ENCODE assay signal across 18 cellular contexts in genomic region chr1:225664762-225665161, GRCh38. TPM values are rescaled to one million over a fixed set of nuclear protein-coding genes. Genes with fewer than 3 reads are reported as not detected.
DNase-seq lines count a peak whose midpoint lies in the region; ATAC-seq and TF ChIP-seq lines count a peak whose summit lies in the region.
"Had no signal": no experiment of that assay in that cellular context is flagged by ENCODE, and none has a peak within 500 bp of the region (broad histone marks: within the 10 kb centered on the region; RNA-seq: fewer than 3 reads in every experiment).

No MANE protein-coding gene starts in this region.

- H3K36me3 Mint-ChIP-seq in GM23338 (ENCODE audit: low read depth): no peaks in the 10 kb centered on the region
- H3K36me3 Mint-ChIP-seq: CD8-positive, alpha-beta T cell had no signal

- H3K4me2 ChIP-seq in GM23338: no peak overlapping the region
- H3K4me2 ChIP-seq: A549; BLaER1 treated with 17β-estradiol and CSF1 and Interleukin-3, amounts not matched to agents 10 nM and 100 nM had no signal

- DNase-seq in left ventricle myocardium superior (no peak), cardiac septum (ENCODE audit: low spot score) (no peak), myocyte (ENCODE audit: low read depth) (peak; percentile 31), gastrocnemius medialis (no peak), GM23338 (ENCODE audit: low spot score) (no peak), cortex of kidney (lab: John Stamatoyannopoulos, UW) (no peak)
- DNase-seq: AML-193; Caco-2; Calu3; CD4-positive, alpha-beta T cell; CD8-positive, alpha-beta T cell; DMS79 treated with DMSO at 0.1 percent for 48 hours; GF-D8 had no signal

- intact Hi-C loops in left ventricle myocardium superior (cut with micrococcal nuclease) (no loop called here), cardiac septum (cut with DNase I) (no loop called here), gastrocnemius medialis (cut with DNase I; ENCODE audit: low total_unique reads) (no loop called here)

- peaks cover 3% of the 10 kb centered on the region; the same call in 1 of the 3 replicates for H3K4me1 Mint-ChIP-seq in GM23338

- no peaks in the 10 kb centered on the region for H4K20me1 ChIP-seq in GM23338 (replicated peaks; ENCODE audit: insufficient read depth)
- H4K20me1 ChIP-seq: BLaER1 treated with 17β-estradiol and CSF1 and Interleukin-3, amounts not matched to agents 10 nM and 100 nM had no signal

- H3K27ac Mint-ChIP-seq in GM23338: no peak overlapping the region
- H3K27ac Mint-ChIP-seq: B cell; CD4-positive, alpha-beta T cell; CD8-positive, alpha-beta T cell had no signal

- no peak overlapping the region for H3K4me3 Mint-ChIP-seq in GM23338
- H3K4me3 Mint-ChIP-seq: B cell; CD4-positive, alpha-beta T cell; CD8-positive, alpha-beta T cell had no signal

- in situ Hi-C loops in gastrocnemius medialis (cut with MboI; ENCODE audit: low sequenced_read_pairs in 4 of 4): no loop called here

- TF ChIP-seq CTCF in gastrocnemius medialis (IDR thresholded peaks at IDR 0.05 in 4 of 5, conservative IDR thresholded peaks at IDR 0.05 in 1 of 5) (no peak), GM23338 (conservative IDR thresholded peaks at IDR 0.05; ENCODE audit: low read depth in 2 of 2) (no peak)

- ATAC-seq in left ventricle myocardium superior (peak; percentile 32), gastrocnemius medialis (peak; percentile 65 to 76), GM23338 (no peak)
- ATAC-seq: A549; CD8-positive, alpha-beta T cell had no signal

- peaks cover 0 to 4% of the 10 kb centered on the region in 2 donors for H3K4me1 ChIP-seq in gastrocnemius medialis
- H3K4me1 ChIP-seq in GM23338 (ENCODE audit: insufficient read depth): no peaks in the 10 kb centered on the region
- H3K4me1 ChIP-seq: Caco-2 had no signal

- no peaks in the 10 kb centered on the region for H3F3A ChIP-seq in GM23338 (replicated peaks; ENCODE audit: low read depth)

- no peaks in the 10 kb centered on the region for H3K9me2 ChIP-seq in GM23338 (ENCODE audit: insufficient read depth)

- no peaks in the 10 kb centered on the region; the same call in 2 of the 3 replicates for H3K9me3 Mint-ChIP-seq in GM23338
- H3K9me3 Mint-ChIP-seq: CD4-positive, alpha-beta T cell; CD8-positive, alpha-beta T cell had no signal

- H3K36me3 ChIP-seq in gastrocnemius medialis (no peaks in the 10 kb centered on the region), GM23338 (ENCODE audit: insufficient read depth) (no peaks in the 10 kb centered on the region)
- H3K36me3 ChIP-seq: BLaER1 treated with 17β-estradiol and CSF1 and Interleukin-3, amounts not matched to agents 10 nM and 100 nM had no signal

- H3K4me3 ChIP-seq in gastrocnemius medialis (no peak overlapping the region), GM23338 (no peak overlapping the region)
- H3K4me3 ChIP-seq: A549; BLaER1 treated with 17β-estradiol and CSF1 and Interleukin-3, amounts not matched to agents 10 nM and 100 nM had no signal

- no peaks in the 10 kb centered on the region for H3K79me2 ChIP-seq in GM23338 (replicated peaks; ENCODE audit: insufficient read depth)

- no peak overlapping the region for H2AFZ ChIP-seq in GM23338

- H3K27ac ChIP-seq in gastrocnemius medialis: no peak overlapping the region
- no peak overlapping the region for H3K27ac ChIP-seq in GM23338 (ENCODE audit: low read depth)
- H3K27ac ChIP-seq: 22Rv1; A549; BLaER1 treated with 17β-estradiol and CSF1 and Interleukin-3, amounts not matched to agents 10 nM and 100 nM; C4-2B had no signal

- no peaks in the 10 kb centered on the region for H3K9me3 ChIP-seq in gastrocnemius medialis
- H3K9me3 ChIP-seq: A549; BLaER1 treated with 17β-estradiol and CSF1 and Interleukin-3, amounts not matched to agents 10 nM and 100 nM; Caco-2 had no signal

- no peak for TF ChIP-seq POLR2A in gastrocnemius medialis (IDR thresholded peaks at IDR 0.05)

- peaks cover 2% of the 10 kb centered on the region for H3K27me3 Mint-ChIP-seq in GM23338 (ENCODE audit: insufficient read depth, low read depth, poor library complexity)
- H3K27me3 Mint-ChIP-seq: B cell; CD4-positive, alpha-beta T cell had no signal

- no peaks in the 10 kb centered on the region for H3K27me3 ChIP-seq in gastrocnemius medialis
- no peaks in the 10 kb centered on the region for H3K27me3 ChIP-seq in GM23338 (ENCODE audit: insufficient read depth)
- H3K27me3 ChIP-seq: BLaER1 treated with 17β-estradiol and CSF1 and Interleukin-3, amounts not matched to agents 10 nM and 100 nM had no signal

TF ChIP-seq in GM23338, 12 proteins besides CTCF, POLR2A, EP300 and RAD21 (continues in another document):
- TF ChIP-seq, protein P1, sequence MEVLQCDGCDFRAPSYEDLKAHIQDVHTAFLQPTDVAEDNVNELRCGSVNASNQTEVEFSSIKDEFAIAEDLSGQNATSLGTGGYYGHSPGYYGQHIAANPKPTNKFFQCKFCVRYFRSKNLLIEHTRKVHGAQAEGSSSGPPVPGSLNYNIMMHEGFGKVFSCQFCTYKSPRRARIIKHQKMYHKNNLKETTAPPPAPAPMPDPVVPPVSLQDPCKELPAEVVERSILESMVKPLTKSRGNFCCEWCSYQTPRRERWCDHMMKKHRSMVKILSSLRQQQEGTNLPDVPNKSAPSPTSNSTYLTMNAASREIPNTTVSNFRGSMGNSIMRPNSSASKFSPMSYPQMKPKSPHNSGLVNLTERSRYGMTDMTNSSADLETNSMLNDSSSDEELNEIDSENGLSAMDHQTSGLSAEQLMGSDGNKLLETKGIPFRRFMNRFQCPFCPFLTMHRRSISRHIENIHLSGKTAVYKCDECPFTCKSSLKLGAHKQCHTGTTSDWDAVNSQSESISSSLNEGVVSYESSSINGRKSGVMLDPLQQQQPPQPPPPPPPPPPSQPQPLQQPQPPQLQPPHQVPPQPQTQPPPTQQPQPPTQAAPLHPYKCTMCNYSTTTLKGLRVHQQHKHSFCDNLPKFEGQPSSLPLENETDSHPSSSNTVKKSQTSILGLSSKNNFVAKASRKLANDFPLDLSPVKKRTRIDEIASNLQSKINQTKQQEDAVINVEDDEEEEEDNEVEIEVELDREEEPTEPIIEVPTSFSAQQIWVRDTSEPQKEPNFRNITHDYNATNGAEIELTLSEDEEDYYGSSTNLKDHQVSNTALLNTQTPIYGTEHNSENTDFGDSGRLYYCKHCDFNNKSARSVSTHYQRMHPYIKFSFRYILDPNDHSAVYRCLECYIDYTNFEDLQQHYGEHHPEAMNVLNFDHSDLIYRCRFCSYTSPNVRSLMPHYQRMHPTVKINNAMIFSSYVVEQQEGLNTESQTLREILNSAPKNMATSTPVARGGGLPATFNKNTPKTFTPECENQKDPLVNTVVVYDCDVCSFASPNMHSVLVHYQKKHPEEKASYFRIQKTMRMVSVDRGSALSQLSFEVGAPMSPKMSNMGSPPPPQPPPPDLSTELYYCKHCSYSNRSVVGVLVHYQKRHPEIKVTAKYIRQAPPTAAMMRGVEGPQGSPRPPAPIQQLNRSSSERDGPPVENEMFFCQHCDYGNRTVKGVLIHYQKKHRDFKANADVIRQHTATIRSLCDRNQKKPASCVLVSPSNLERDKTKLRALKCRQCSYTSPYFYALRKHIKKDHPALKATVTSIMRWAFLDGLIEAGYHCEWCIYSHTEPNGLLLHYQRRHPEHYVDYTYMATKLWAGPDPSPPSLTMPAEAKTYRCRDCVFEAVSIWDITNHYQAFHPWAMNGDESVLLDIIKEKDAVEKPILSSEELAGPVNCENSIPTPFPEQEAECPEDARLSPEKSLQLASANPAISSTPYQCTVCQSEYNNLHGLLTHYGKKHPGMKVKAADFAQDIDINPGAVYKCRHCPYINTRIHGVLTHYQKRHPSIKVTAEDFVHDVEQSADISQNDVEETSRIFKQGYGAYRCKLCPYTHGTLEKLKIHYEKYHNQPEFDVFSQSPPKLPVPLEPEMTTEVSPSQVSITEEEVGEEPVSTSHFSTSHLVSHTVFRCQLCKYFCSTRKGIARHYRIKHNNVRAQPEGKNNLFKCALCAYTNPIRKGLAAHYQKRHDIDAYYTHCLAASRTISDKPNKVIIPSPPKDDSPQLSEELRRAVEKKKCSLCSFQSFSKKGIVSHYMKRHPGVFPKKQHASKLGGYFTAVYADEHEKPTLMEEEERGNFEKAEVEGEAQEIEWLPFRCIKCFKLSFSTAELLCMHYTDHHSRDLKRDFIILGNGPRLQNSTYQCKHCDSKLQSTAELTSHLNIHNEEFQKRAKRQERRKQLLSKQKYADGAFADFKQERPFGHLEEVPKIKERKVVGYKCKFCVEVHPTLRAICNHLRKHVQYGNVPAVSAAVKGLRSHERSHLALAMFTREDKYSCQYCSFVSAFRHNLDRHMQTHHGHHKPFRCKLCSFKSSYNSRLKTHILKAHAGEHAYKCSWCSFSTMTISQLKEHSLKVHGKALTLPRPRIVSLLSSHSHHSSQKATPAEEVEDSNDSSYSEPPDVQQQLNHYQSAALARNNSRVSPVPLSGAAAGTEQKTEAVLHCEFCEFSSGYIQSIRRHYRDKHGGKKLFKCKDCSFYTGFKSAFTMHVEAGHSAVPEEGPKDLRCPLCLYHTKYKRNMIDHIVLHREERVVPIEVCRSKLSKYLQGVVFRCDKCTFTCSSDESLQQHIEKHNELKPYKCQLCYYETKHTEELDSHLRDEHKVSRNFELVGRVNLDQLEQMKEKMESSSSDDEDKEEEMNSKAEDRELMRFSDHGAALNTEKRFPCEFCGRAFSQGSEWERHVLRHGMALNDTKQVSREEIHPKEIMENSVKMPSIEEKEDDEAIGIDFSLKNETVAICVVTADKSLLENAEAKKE (CRISPR knock-in tag; IDR thresholded peaks at IDR 0.05): no peak
- no peak for TF ChIP-seq ETS1 (IDR thresholded peaks at IDR 0.05)
- TF ChIP-seq EZH2phosphoT487 (IDR thresholded peaks at IDR 0.05; ENCODE audit: unreplicated experiment): no peak

RNA-seq across cellular contexts. Expression of gene ENAH, which starts 11.8 kb away (rescaled TPM):
- total RNA-seq in left ventricle myocardium superior (90.1 TPM), cardiac septum (195 TPM), myocyte (70.3 and 88.1 TPM in 2 replicates), gastrocnemius medialis (100 to 1,000 TPM in 1 of 4 donors, 10 to 100 TPM in 3; 56.1 to 112 (median 62.2) TPM)
- polyA plus RNA-seq in myocyte (2012): 65.8 TPM
- 184 and 196 TPM in 2 replicates for total RNA-seq in GM23338 (2014; rRNA removed; shearing (Covaris generic))
- polyA plus RNA-seq in GM23338 (2016; fragmentation: Nextera tagmentation; extraction: Ambion mirVana): 99.3 and 109 TPM in 2 replicates
- total RNA-seq: CD4-positive, alpha-beta T cell had no signal
